9 cellular contexts compared by ENCODE assay signal in genomic region chr1:235075121-235075954, GRCh38. TPM values are rescaled to one million over a fixed set of nuclear protein-coding genes. Genes with fewer than 3 reads are reported as not detected.
DNase-seq lines count a peak whose midpoint lies in the region; ATAC-seq and TF ChIP-seq lines count a peak whose summit lies in the region.
"Had no signal": no experiment of that assay in that cellular context is flagged by ENCODE, and none has a peak within 500 bp of the region (broad histone marks: within the 10 kb centered on the region; RNA-seq: fewer than 3 reads in every experiment).

No MANE protein-coding gene starts in this region.

- H3K4ac ChIP-seq in mesendoderm (ENCODE audit: low read depth, low read length), result no peak overlapping the region

- H3K4me1 Mint-ChIP-seq in activated T-cell treated with anti-CD3 and anti-CD28 coated beads, Interleukin-2, amount 50 U/mL, for 72 hours (ENCODE audit: low read depth), result peaks cover 11% of the 10 kb centered on the region

- H3K56ac ChIP-seq in mesendoderm (ENCODE audit: low read length), result no peak overlapping the region

- H3K9me3 ChIP-seq in prostate gland (no peaks in the 10 kb centered on the region), vagina (no peaks in the 10 kb centered on the region)

- TF ChIP-seq CTCF in prostate gland (IDR thresholded peaks at IDR 0.05) (no peak), vagina (IDR thresholded peaks at IDR 0.05) (no peak)

- no peak overlapping the region for H3K9ac ChIP-seq in mesendoderm (ENCODE audit: low read length)

- no peak overlapping the region for H2BK5ac ChIP-seq in mesendoderm (ENCODE audit: low read length)

- H4K5ac ChIP-seq in mesendoderm (ENCODE audit: low read length), result no peak overlapping the region

- peak overlapping the region; percentile 85 to 90 for H3K27ac ChIP-seq in prostate gland
- H3K27ac ChIP-seq in vagina, result peak overlapping the region; percentile 55
- no peak overlapping the region for H3K27ac ChIP-seq in mesendoderm (ENCODE audit: low read depth, low read length)

- 37% methylated on average over 26 of the region's 26 CpGs for WGBS in prostate gland
- no CpG with 5 or more reads among the region's 26 CpGs for WGBS in mesendoderm (ENCODE audit: extremely low coverage, insufficient coverage, low lambda C conversion rate)

- H3K36me3 ChIP-seq in prostate gland (no peaks in the 10 kb centered on the region), vagina (no peaks in the 10 kb centered on the region), mesendoderm (ENCODE audit: control insufficient read depth, insufficient read depth, low read length) (no peaks in the 10 kb centered on the region)

- H3K27me3 ChIP-seq in prostate gland (replicated peaks; ENCODE audit: insufficient read depth) (no peaks in the 10 kb centered on the region), vagina (no peaks in the 10 kb centered on the region), mesendoderm (ENCODE audit: insufficient read depth, low read length, poor library complexity) (no peaks in the 10 kb centered on the region)

- TF ChIP-seq POLR2A in GM18505 (IDR thresholded peaks at IDR 0.05; ENCODE audit: borderline replicate concordance, extremely low read depth, insufficient read depth, insufficient read length), result peak; percentile 47
- no peak for TF ChIP-seq POLR2A in prostate gland (IDR thresholded peaks at IDR 0.05)
- no peak for TF ChIP-seq POLR2A in vagina (IDR thresholded peaks at IDR 0.05)

- peak overlapping the region; percentile 78 to 91 for H3K4me3 Mint-ChIP-seq in activated T-cell treated with anti-CD3 and anti-CD28 coated beads, Interleukin-2, amount 50 U/mL, for 72 hours

- no peaks in the 10 kb centered on the region for H3K79me1 ChIP-seq in mesendoderm (ENCODE audit: low read length)

- no peak overlapping the region for H2BK15ac ChIP-seq in mesendoderm (replicated peaks; ENCODE audit: low read depth)

- H3K18ac ChIP-seq in mesendoderm (ENCODE audit: low read length), result no peak overlapping the region

- H2BK120ac ChIP-seq in mesendoderm (ENCODE audit: low read depth, low read length), result no peak overlapping the region

- DNase-seq in NCI-H226 (peak; percentile 63), glomerular endothelial cell (ENCODE audit: extremely low read depth, low read depth, low spot score) (peak; percentile 86), prostate gland (ENCODE audit: low spot score) (peak; percentile 42), vagina (ENCODE audit: extremely low spot score in 2 of 2) (no peak), mesendoderm (no peak)
- peak; percentile 87 to 88 for DNase-seq in activated T-cell treated with anti-CD3 and anti-CD28 coated beads, Interleukin-2, amount 50 U/mL, for 72 hours

- intact Hi-C loops in prostate gland (cut with DNase I), result loop anchor here (5.0 kb wide), 3 partner anchors 78 to 398 kb away; no protein-coding TSS in a partner anchor
- intact Hi-C loops in vagina (cut with DNase I), result no loop called here

- peaks cover 2 to 5% of the 10 kb centered on the region in 2 donors for H3K36me3 Mint-ChIP-seq in activated T-cell treated with anti-CD3 and anti-CD28 coated beads, Interleukin-2, amount 50 U/mL, for 72 hours (ENCODE audit: insufficient read depth in 2 of 2)
- H3K36me3 Mint-ChIP-seq: naive thymus-derived CD8-positive, alpha-beta T cell had no signal

- H3K4me3 ChIP-seq in prostate gland (no peak overlapping the region), vagina (no peak overlapping the region), mesendoderm (ENCODE audit: low read length) (no peak overlapping the region)

- no peak overlapping the region for H2AK5ac ChIP-seq in mesendoderm (ENCODE audit: low read length)

- no peak overlapping the region for H4K8ac ChIP-seq in mesendoderm (ENCODE audit: low read depth, low read length)

- H3K23ac ChIP-seq in mesendoderm (ENCODE audit: low read length), result no peak overlapping the region

- peaks cover 2% of the 10 kb centered on the region in 2 donors for H3K9me3 Mint-ChIP-seq in activated T-cell treated with anti-CD3 and anti-CD28 coated beads, Interleukin-2, amount 50 U/mL, for 72 hours
- H3K9me3 Mint-ChIP-seq: naive thymus-derived CD8-positive, alpha-beta T cell had no signal

- H3K27me3 Mint-ChIP-seq in activated T-cell treated with anti-CD3 and anti-CD28 coated beads, Interleukin-2, amount 50 U/mL, for 72 hours (ENCODE audit: low read depth), result no peaks in the 10 kb centered on the region

- no peaks in the 10 kb centered on the region for H3K79me2 ChIP-seq in mesendoderm (ENCODE audit: control insufficient read depth, insufficient read depth, low read length)

- ATAC-seq in GM18505 (IDR thresholded peaks at IDR 0.05; ENCODE audit: unreplicated experiment) (peak; percentile 63), HG02588 (IDR thresholded peaks at IDR 0.05; ENCODE audit: unreplicated experiment) (peak; percentile 56)
- ATAC-seq in activated T-cell treated with anti-CD3 and anti-CD28 coated beads, Interleukin-2, amount 50 U/mL, for 72 hours (replicated peaks in 1 of 2), result peak; percentile 70 to 75

- H3K4me1 ChIP-seq in prostate gland (replicated peaks), result peaks cover 25% of the 10 kb centered on the region
- H3K4me1 ChIP-seq in vagina, result peaks cover 77% of the 10 kb centered on the region
- H3K4me1 ChIP-seq in mesendoderm (ENCODE audit: control insufficient read depth, low read depth, low read length), result no peaks in the 10 kb centered on the region

- H3K4me2 ChIP-seq in mesendoderm (ENCODE audit: low read length), result no peak overlapping the region

- H3K27ac Mint-ChIP-seq in activated T-cell treated with anti-CD3 and anti-CD28 coated beads, Interleukin-2, amount 50 U/mL, for 72 hours, result peak overlapping the region; percentile 98

RNA-seq across cellular contexts. Expression of gene TOMM20, which starts 53.3 kb away (rescaled TPM):
- total RNA-seq in activated T-cell treated with anti-CD3 and anti-CD28 coated beads, Interleukin-2, amount 50 U/mL, for 72 hours, result 100 to 1,000 TPM; 140 to 154 TPM
- total RNA-seq in glomerular endothelial cell (78.8 and 97.5 TPM in 2 replicates), prostate gland (100 to 1,000 TPM in 1 of 2 donors, 10 to 100 TPM in 1; 77.1 to 135 TPM), vagina (71.9 TPM)
- 153 TPM for polyA plus RNA-seq in mesendoderm (2013, experiment 1 of 2)
- 146 TPM for polyA plus RNA-seq in mesendoderm (2013, experiment 2 of 2)

Comparison
In these comparisons a context has a peak if more than half of its experiments do, and no peak if none do; other contexts are left out.
1. DNase-seq: peak in NCI-H226 (single experiment), activated T-cell treated with anti-CD3 and anti-CD28 coated beads, Interleukin-2, amount 50 U/mL, for 72 hours (2 of 2), glomerular endothelial cell (single experiment) and prostate gland (single experiment); none in vagina (0 of 2) and mesendoderm (single experiment).
2. Peak in every context shown above with its lines, with median percentiles within 50 percentile points of each other: ATAC-seq.